ENCODE assay signal across 8 cellular contexts in the genomic region with DNA sequence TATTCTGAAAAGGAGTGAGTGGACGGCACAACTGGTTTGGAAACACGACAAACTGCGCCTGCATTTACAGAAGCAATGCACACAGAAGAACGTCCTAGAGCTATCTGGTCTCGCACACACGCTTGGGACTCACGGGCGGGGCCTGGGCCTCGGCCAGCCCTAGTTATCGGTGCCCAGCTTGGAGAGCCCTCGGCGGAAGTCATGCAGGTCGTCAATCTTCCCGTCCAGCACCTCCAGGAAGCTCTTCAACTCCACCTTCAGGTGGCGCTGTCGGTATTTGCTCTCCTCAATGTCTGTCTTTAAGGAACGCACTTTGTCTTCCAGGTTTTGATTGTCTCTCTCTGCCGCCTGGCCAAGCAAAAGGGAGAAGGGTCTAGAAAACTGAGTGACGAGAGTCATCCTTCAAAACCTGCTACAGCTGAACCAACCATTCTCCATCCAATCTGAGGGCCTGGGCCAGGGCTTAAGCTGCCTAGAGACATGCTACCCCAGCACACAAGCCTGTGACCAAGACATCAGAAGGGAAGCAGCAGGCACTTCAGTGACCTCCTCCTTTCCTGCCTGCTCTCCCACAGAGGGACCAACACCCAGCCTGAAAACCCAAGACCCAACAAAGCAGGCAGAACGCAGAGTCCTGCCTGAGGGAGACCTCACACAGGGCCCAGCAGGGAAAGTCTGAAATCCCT. TPM values are rescaled to one million over a fixed set of nuclear protein-coding genes. Genes with fewer than 3 reads are reported as not detected.
DNase-seq lines count a peak whose midpoint lies in the region; ATAC-seq, FAIRE-seq and TF ChIP-seq lines count a peak whose summit lies in the region.

No MANE protein-coding gene starts in this region.

- POLR2A ChIA-PET in K562 (lab: Yijun Ruan, JAX) = interaction anchor here (0.7 to 3.3 kb wide), 13 partner anchors 9 to 310 kb away, joined by 3 to 14 read pairs (median 3); no protein-coding TSS in a partner anchor

- no peaks in the 10 kb centered on the region for H3K9me1 ChIP-seq in K562 (ENCODE audit: control insufficient read depth, insufficient read depth, low read length)

- CTCF ChIA-PET in K562 (lab: Yijun Ruan, JAX; ENCODE audit: low intra/inter-chr PET ratio) = interaction anchor here (1.1 to 1.8 kb wide), 2 partner anchors 150 to 162 kb away, joined by 5 to 6 read pairs; a partner anchor contains a TSS

- peak; percentile 16 for DNase-seq in activated T-cell treated with anti-CD3 and anti-CD28 coated beads for 1 hour (ENCODE audit: low read depth)
- no peak for DNase-seq in activated T-cell treated with anti-CD3 and anti-CD28 coated beads, Interleukin-2, amount 50 U/mL, for 1 hour
- peak; percentile 69 for DNase-seq in KG1 (lab: John Stamatoyannopoulos, UW)
- DNase-seq in SHP77 treated with DMSO at 0.1 percent for 48 hours (lab: John Stamatoyannopoulos, UW) = peak; percentile 44
- peak; percentile 90 to 99 (median 91) for DNase-seq in K562 (ENCODE audit: extremely low read depth in 1 of 4, low spot score in 3 of 4)
- DNase-seq in gastrocnemius medialis = peak; percentile 84 to 91
- no peak for DNase-seq in epidermal melanocyte (ENCODE audit: insufficient read length, low spot score)

- no TSS peak for BruUV-seq in K562 (replicated peaks; lab: Mats Ljungman, UMichigan)

- no peaks in the 10 kb centered on the region for H4K20me1 ChIP-seq in K562 (replicated peaks; ENCODE audit: control insufficient read depth, insufficient read depth, low read length)

- intact Hi-C loops in K562 (cut with micrococcal nuclease) (loop anchor here (1.0 to 5.0 kb wide), 4 partner anchors 37 to 358 kb away; a partner anchor contains a TSS), gastrocnemius medialis (cut with DNase I; ENCODE audit: low total_unique reads) (loop anchor here (1.0 to 5.0 kb wide), 3 partner anchors 137 to 258 kb away; a partner anchor contains a TSS)

- H3K79me2 ChIP-seq in K562 (ENCODE audit: control insufficient read depth, insufficient read depth, low read length) = no peaks in the 10 kb centered on the region

- peak; percentile 95 to 97 (median 96) for TF ChIP-seq CTCF in K562 (IDR thresholded peaks at IDR 0.05 in 2 of 3, conservative IDR thresholded peaks at IDR 0.05 in 1 of 3; ENCODE audit: insufficient read depth in 2 of 3, low read depth in 1 of 3, low read length in 3 of 3)
- peak; percentile 68 to 83 (median 79) for TF ChIP-seq CTCF in gastrocnemius medialis (IDR thresholded peaks at IDR 0.05 in 4 of 5, conservative IDR thresholded peaks at IDR 0.05 in 1 of 5)

- peak overlapping the region; percentile 74 for H3K4me2 ChIP-seq in K562 (ENCODE audit: insufficient read depth, low read length)

- ATAC-seq in K562 (peak; percentile 97), gastrocnemius medialis (peak; percentile 95 to 96)

- FAIRE-seq in K562 (lab: Jason Lieb, UNC) = peak; percentile 99

- peak; percentile 89 for TF ChIP-seq EP300 in K562 (IDR thresholded peaks at IDR 0.05; ENCODE audit: low read length)

- H3K4me1 ChIP-seq in K562 (replicated peaks in 1 of 2; ENCODE audit: control insufficient read depth in 2 of 2, insufficient read depth in 2 of 2, low read length in 2 of 2) (peaks cover 35 to 53% of the 10 kb centered on the region in 2 experiments; a peak in 4 of 5 replicates), iPS-15b (ENCODE audit: control insufficient read depth, insufficient read depth, low read length) (peaks cover 8% of the 10 kb centered on the region), gastrocnemius medialis (peaks cover 12% of the 10 kb centered on the region in 2 donors)

- no peaks in the 10 kb centered on the region for H3K36me3 ChIP-seq in K562 (ENCODE audit: control insufficient read depth, insufficient read depth, low read length)
- H3K36me3 ChIP-seq in iPS-15b (ENCODE audit: control insufficient read depth, insufficient read depth, low read length) = no peaks in the 10 kb centered on the region
- peaks cover 0 to 12% of the 10 kb centered on the region in 2 donors for H3K36me3 ChIP-seq in gastrocnemius medialis

- H3K9ac ChIP-seq in K562 (ENCODE audit: insufficient read depth in 1 of 2, low read depth in 2 of 2, low read length in 2 of 2) = peak overlapping the region; percentile 56 to 59; a peak in 3 of 4 replicates
- peak overlapping the region; percentile 47 for H3K9ac ChIP-seq in iPS-15b (ENCODE audit: low read depth, low read length)

- TF ChIP-seq POLR2A in K562 (conservative IDR thresholded peaks at IDR 0.05) (peak; percentile 59), gastrocnemius medialis (IDR thresholded peaks at IDR 0.05) (no peak)

- peak; percentile 91 to 93 for TF ChIP-seq RAD21 in K562 (CRISPR knock-in tag; conservative IDR thresholded peaks at IDR 0.05 in 1 of 2, IDR thresholded peaks at IDR 0.05 in 1 of 2)

- peak overlapping the region; percentile 95 for H2AFZ ChIP-seq in K562 (ENCODE audit: low read depth, low read length)

- H3K9me3 ChIP-seq in K562 (replicated peaks; ENCODE audit: control insufficient read depth, insufficient read depth, low read depth, low read length) (no peaks in the 10 kb centered on the region), iPS-15b (ENCODE audit: control insufficient read depth, insufficient read depth, low read length) (no peaks in the 10 kb centered on the region), gastrocnemius medialis (no peaks in the 10 kb centered on the region)

- in situ Hi-C loops in K562 (cut with MboI) (loop anchor here (10.0 kb wide), 1 partner anchor 135 kb away; a partner anchor contains a TSS), gastrocnemius medialis (cut with MboI; ENCODE audit: low sequenced_read_pairs in 4 of 4) (loop anchor here (5.0 to 10.0 kb wide), 2 partner anchors 153 to 155 kb away; no protein-coding TSS in a partner anchor)

- H3K27me3 ChIP-seq in K562 (ENCODE audit: control insufficient read depth in 2 of 2, insufficient read depth in 2 of 2, low read length in 2 of 2) (no peaks in the 10 kb centered on the region), iPS-15b (ENCODE audit: control insufficient read depth, insufficient read depth, low read length) (no peaks in the 10 kb centered on the region), gastrocnemius medialis (no peaks in the 10 kb centered on the region)

- no peak overlapping the region for H3K4me3 ChIP-seq in K562
- no peak overlapping the region for H3K4me3 ChIP-seq in iPS-15b (ENCODE audit: low read depth, low read length)
- peak overlapping the region in 1 of 4 donors; percentile 13 for H3K4me3 ChIP-seq in gastrocnemius medialis

- 2% methylated on average over 20 of the region's 20 CpGs for WGBS in K562 (ENCODE audit: insufficient coverage, low coverage, missing lambda C conversion rate)

- H3K27ac ChIP-seq in K562 (ENCODE audit: extremely low read depth, low read depth, low read length) (peak overlapping the region; percentile 72), gastrocnemius medialis (peak overlapping the region; percentile 51 to 76 (median 62))

TF ChIP-seq in K562, 482 proteins besides CTCF, POLR2A, EP300 and RAD21 (continues in another document):
- TF ChIP-seq, protein P1, sequence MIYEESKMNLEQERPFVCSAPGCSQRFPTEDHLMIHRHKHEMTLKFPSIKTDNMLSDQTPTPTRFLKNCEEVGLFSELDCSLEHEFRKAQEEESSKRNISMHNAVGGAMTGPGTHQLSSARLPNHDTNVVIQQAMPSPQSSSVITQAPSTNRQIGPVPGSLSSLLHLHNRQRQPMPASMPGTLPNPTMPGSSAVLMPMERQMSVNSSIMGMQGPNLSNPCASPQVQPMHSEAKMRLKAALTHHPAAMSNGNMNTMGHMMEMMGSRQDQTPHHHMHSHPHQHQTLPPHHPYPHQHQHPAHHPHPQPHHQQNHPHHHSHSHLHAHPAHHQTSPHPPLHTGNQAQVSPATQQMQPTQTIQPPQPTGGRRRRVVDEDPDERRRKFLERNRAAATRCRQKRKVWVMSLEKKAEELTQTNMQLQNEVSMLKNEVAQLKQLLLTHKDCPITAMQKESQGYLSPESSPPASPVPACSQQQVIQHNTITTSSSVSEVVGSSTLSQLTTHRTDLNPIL (CRISPR knock-in tag; IDR thresholded peaks at IDR 0.05) = no peak

RNA-seq across cellular contexts. Expression of a gene that starts 40.3 kb away (rescaled TPM):
- 4.6 and 8.6 TPM in 2 replicates for total RNA-seq in K562 (2011; cell fraction: chromatin; rRNA removed; ENCODE audit: low replicate concordance)
- total RNA-seq in K562 (2011; cell fraction: nucleolus; rRNA removed) = 3.7 and 3.8 TPM in 2 replicates
- 4.1 and 4.6 TPM in 2 replicates for total RNA-seq in K562 (2011; cell fraction: nucleoplasm; rRNA removed)
- total RNA-seq in K562 (2014; rRNA removed) = 3.6 and 4.3 TPM in 2 replicates
- 3.8 and 4.7 TPM in 2 replicates for total RNA-seq in K562 (2014; rRNA removed; fragmentation: Illumina TruSeq; extraction: Trizol)
- 3.8 and 4.5 TPM in 2 replicates for total RNA-seq in K562 (2015; rRNA removed; fragmentation: Illumina TruSeq; extraction: Trizol)
- total RNA-seq in K562 (2021) = 4.5 and 4.8 TPM in 2 replicates
- 2.7 and 3.3 TPM in 2 replicates for polyA plus RNA-seq in K562 (2011; rRNA removed)
- 1.9 and 2.1 TPM in 2 replicates for polyA plus RNA-seq in K562 (2011; cell fraction: cytosol; rRNA removed)
- polyA plus RNA-seq in K562 (2011; cell fraction: nucleus; rRNA removed) = 3.8 and 4.0 TPM in 2 replicates
- 2.9 and 3.8 TPM in 2 replicates for polyA plus RNA-seq in K562 (2012)
- 4.0 TPM in 2 replicates for polyA plus RNA-seq in K562 (2014; fragmentation: Illumina TruSeq; extraction: Trizol)
- polyA plus RNA-seq in K562 (2014; fragmentation: Nextera tagmentation; extraction: Ambion mirVana) = 1 to 10 TPM; 2.0 to 2.3 TPM
- 3.6 and 4.6 TPM in 2 replicates for polyA plus RNA-seq in K562 (2014; rRNA removed)
- polyA minus RNA-seq in K562 (2011; rRNA and poly(A)+ RNA removed) = 2.6 and 2.9 TPM in 2 replicates
- 1.5 and 2.0 TPM in 2 replicates for polyA minus RNA-seq in K562 (2011; cell fraction: cytosol; rRNA and poly(A)+ RNA removed)
- 2.3 and 2.9 TPM in 2 replicates for polyA minus RNA-seq in K562 (2011; cell fraction: nucleus; rRNA and poly(A)+ RNA removed)
- total RNA-seq in gastrocnemius medialis = 10 to 100 TPM; 14.1 to 22.1 (median 21.8) TPM

RNA-seq across cellular contexts. Expression of a gene that starts 43.8 kb away (rescaled TPM):
- not detected in 2 replicates for total RNA-seq in K562 (2011; cell fraction: chromatin; rRNA removed; ENCODE audit: low replicate concordance)
- total RNA-seq in K562 (2011; cell fraction: nucleolus; rRNA removed) = not detected in 2 replicates
- total RNA-seq in K562 (2011; cell fraction: nucleoplasm; rRNA removed) = not detected in 2 replicates
- not detected in 2 replicates for total RNA-seq in K562 (2014; rRNA removed)
- not detected in 2 replicates for total RNA-seq in K562 (2014; rRNA removed; fragmentation: Illumina TruSeq; extraction: Trizol)
- not detected in 2 replicates for total RNA-seq in K562 (2015; rRNA removed; fragmentation: Illumina TruSeq; extraction: Trizol)
- not detected in 2 replicates for total RNA-seq in K562 (2021)
- not detected in 2 replicates for polyA plus RNA-seq in K562 (2011; rRNA removed)
- not detected in 2 replicates for polyA plus RNA-seq in K562 (2011; cell fraction: cytosol; rRNA removed)
- polyA plus RNA-seq in K562 (2011; cell fraction: nucleus; rRNA removed) = not detected in 2 replicates
- 0.06 and 0.07 TPM in 2 replicates for polyA plus RNA-seq in K562 (2012)
- polyA plus RNA-seq in K562 (2014; fragmentation: Illumina TruSeq; extraction: Trizol) = 0.01 TPM in 1 of 2 replicates, not detected in the other
- polyA plus RNA-seq in K562 (2014; fragmentation: Nextera tagmentation; extraction: Ambion mirVana) = under 1 TPM; 0.01 to 0.06 TPM
- not detected in 2 replicates for polyA plus RNA-seq in K562 (2014; rRNA removed)
- not detected in 2 replicates for polyA minus RNA-seq in K562 (2011; rRNA and poly(A)+ RNA removed)
- not detected in 2 replicates for polyA minus RNA-seq in K562 (2011; cell fraction: cytosol; rRNA and poly(A)+ RNA removed)
- polyA minus RNA-seq in K562 (2011; cell fraction: nucleus; rRNA and poly(A)+ RNA removed) = not detected in 2 replicates
- 10 to 100 TPM in 1 of 4 donors, 1 to 10 TPM in 3; 3.9 to 18.5 (median 6.6) TPM for total RNA-seq in gastrocnemius medialis

Comparison
In these comparisons a context has a peak if more than half of its experiments do, and no peak if none do; other contexts are left out.
1. DNase-seq: peak in activated T-cell treated with anti-CD3 and anti-CD28 coated beads for 1 hour (single experiment), KG1 (single experiment), SHP77 treated with DMSO at 0.1 percent for 48 hours (single experiment), K562 (4 of 4) and gastrocnemius medialis (2 of 2); none in activated T-cell treated with anti-CD3 and anti-CD28 coated beads, Interleukin-2, amount 50 U/mL, for 1 hour (single experiment) and epidermal melanocyte (single experiment).
2. RNA of a gene that starts 43.8 kb away (total RNA-seq): 3.9 to 18.5 TPM in gastrocnemius medialis; not detected in K562; every median in the first group is over 4 times any median in the second.